In genomic region chr4:153426207-153426886, GRCh38 we compare ENCODE assay signal across 10 cellular contexts. TPM values are rescaled to one million over a fixed set of nuclear protein-coding genes. Genes with fewer than 3 reads are reported as not detected.
DNase-seq lines count a peak whose midpoint lies in the region; ATAC-seq, FAIRE-seq and TF ChIP-seq lines count a peak whose summit lies in the region.
"Had no signal": no experiment of that assay in that cellular context is flagged by ENCODE, and none has a peak within 500 bp of the region (broad histone marks: within the 10 kb centered on the region; RNA-seq: fewer than 3 reads in every experiment).

No MANE protein-coding gene starts in this region.

- intact Hi-C loops in left lung (cut with DNase I): no loop called here

- H3K9me3 ChIP-seq in left lung: no peaks in the 10 kb centered on the region

- peak overlapping the region; percentile 6 for H3K27ac Mint-ChIP-seq in activated T-cell treated with anti-CD3 and anti-CD28 coated beads, Interleukin-2, amount 50 U/mL, for 72 hours
- H3K27ac Mint-ChIP-seq in stimulated activated memory B cell treated with anti-CD40 and anti-IgM and Interleukin-4, amounts not matched to agents 10 μg/mL and 1 μg/mL and 100 μg/mL, for 72 hours: no peak overlapping the region

- no peak for DNase-seq in activated T-cell treated with anti-CD3 and anti-CD28 coated beads, Interleukin-2, amount 50 U/mL, for 72 hours
- no peak for DNase-seq in activated T-cell treated with anti-CD3 and anti-CD28 coated beads for 4 hours
- no peak for DNase-seq in left lung
- no peak for DNase-seq in urothelium cell line (ENCODE audit: low spot score)
- DNase-seq: NCI-H1694 treated with DMSO at 0.1 percent for 48 hours had no signal

- no peak for TF ChIP-seq CTCF in left lung (IDR thresholded peaks at IDR 0.05)

- peak; percentile 2; the same call in 1 of the 2 replicates for TF ChIP-seq POLR2A in Raji (IDR thresholded peaks at IDR 0.05; ENCODE audit: insufficient read depth, low read depth, low read length)

- H3K27ac ChIP-seq in left lung: no peak overlapping the region

- no peaks in the 10 kb centered on the region for H3K36me3 ChIP-seq in left lung

- FAIRE-seq in urothelium cell line (lab: Jason Lieb, UNC): no peak
- FAIRE-seq: endothelial cell of umbilical vein had no signal

- ATAC-seq in activated T-cell treated with anti-CD3 and anti-CD28 coated beads, Interleukin-2, amount 50 U/mL, for 72 hours (replicated peaks in 1 of 2): peak; percentile 61 to 77
- ATAC-seq in HG02763 (IDR thresholded peaks at IDR 0.05; ENCODE audit: unreplicated experiment) (peak; percentile 54), left lung (no peak), GM19455 (IDR thresholded peaks at IDR 0.05; ENCODE audit: unreplicated experiment) (no peak)
- ATAC-seq in stimulated activated memory B cell treated with anti-CD40 and anti-IgM and Interleukin-4, amounts not matched to agents 10 μg/mL and 1 μg/mL and 100 μg/mL, for 72 hours: peak; percentile 68

- H3K4me1 ChIP-seq in left lung: no peaks in the 10 kb centered on the region

- peak overlapping the region; percentile 23 to 44 for H3K4me3 Mint-ChIP-seq in activated T-cell treated with anti-CD3 and anti-CD28 coated beads, Interleukin-2, amount 50 U/mL, for 72 hours
- no peak overlapping the region for H3K4me3 Mint-ChIP-seq in stimulated activated memory B cell treated with anti-CD40 and anti-IgM and Interleukin-4, amounts not matched to agents 10 μg/mL and 1 μg/mL and 100 μg/mL, for 72 hours

- no peaks in the 10 kb centered on the region for H3K27me3 ChIP-seq in left lung

- H3K9me3 Mint-ChIP-seq in activated T-cell treated with anti-CD3 and anti-CD28 coated beads, Interleukin-2, amount 50 U/mL, for 72 hours: no peaks in the 10 kb centered on the region
- no peaks in the 10 kb centered on the region for H3K9me3 Mint-ChIP-seq in stimulated activated memory B cell treated with anti-CD40 and anti-IgM and Interleukin-4, amounts not matched to agents 10 μg/mL and 1 μg/mL and 100 μg/mL, for 72 hours

- H3K36me3 Mint-ChIP-seq in activated T-cell treated with anti-CD3 and anti-CD28 coated beads, Interleukin-2, amount 50 U/mL, for 72 hours (ENCODE audit: insufficient read depth in 2 of 2): peaks cover 0 to 2% of the 10 kb centered on the region in 2 donors
- no peaks in the 10 kb centered on the region for H3K36me3 Mint-ChIP-seq in stimulated activated memory B cell treated with anti-CD40 and anti-IgM and Interleukin-4, amounts not matched to agents 10 μg/mL and 1 μg/mL and 100 μg/mL, for 72 hours

- H3K27me3 Mint-ChIP-seq in activated T-cell treated with anti-CD3 and anti-CD28 coated beads, Interleukin-2, amount 50 U/mL, for 72 hours (ENCODE audit: low read depth): no peaks in the 10 kb centered on the region
- no peaks in the 10 kb centered on the region for H3K27me3 Mint-ChIP-seq in stimulated activated memory B cell treated with anti-CD40 and anti-IgM and Interleukin-4, amounts not matched to agents 10 μg/mL and 1 μg/mL and 100 μg/mL, for 72 hours

- no peak overlapping the region for H3K4me3 ChIP-seq in left lung

- peaks cover 80% of the 10 kb centered on the region for H3K4me1 Mint-ChIP-seq in activated T-cell treated with anti-CD3 and anti-CD28 coated beads, Interleukin-2, amount 50 U/mL, for 72 hours (ENCODE audit: low read depth)
- H3K4me1 Mint-ChIP-seq in stimulated activated memory B cell treated with anti-CD40 and anti-IgM and Interleukin-4, amounts not matched to agents 10 μg/mL and 1 μg/mL and 100 μg/mL, for 72 hours: peaks cover 31% of the 10 kb centered on the region

RNA-seq across cellular contexts. Expression of gene TMEM131L, which starts 39.8 kb away (rescaled TPM):
- total RNA-seq in activated T-cell treated with anti-CD3 and anti-CD28 coated beads, Interleukin-2, amount 50 U/mL, for 72 hours: 10 to 100 TPM; 32.7 to 44.4 TPM
- total RNA-seq in left lung: 10 to 100 TPM; 17.6 to 20.2 TPM

Comparison
In these comparisons a context has a peak if more than half of its experiments do, and no peak if none do; other contexts are left out.
1. ATAC-seq: peak in activated T-cell treated with anti-CD3 and anti-CD28 coated beads, Interleukin-2, amount 50 U/mL, for 72 hours (2 of 2), HG02763 (single experiment) and stimulated activated memory B cell treated with anti-CD40 and anti-IgM and Interleukin-4, amounts not matched to agents 10 μg/mL and 1 μg/mL and 100 μg/mL, for 72 hours (single experiment); none in left lung (single experiment) and GM19455 (single experiment).